ENCODE assay signal across 8 cellular contexts in the genomic region with DNA sequence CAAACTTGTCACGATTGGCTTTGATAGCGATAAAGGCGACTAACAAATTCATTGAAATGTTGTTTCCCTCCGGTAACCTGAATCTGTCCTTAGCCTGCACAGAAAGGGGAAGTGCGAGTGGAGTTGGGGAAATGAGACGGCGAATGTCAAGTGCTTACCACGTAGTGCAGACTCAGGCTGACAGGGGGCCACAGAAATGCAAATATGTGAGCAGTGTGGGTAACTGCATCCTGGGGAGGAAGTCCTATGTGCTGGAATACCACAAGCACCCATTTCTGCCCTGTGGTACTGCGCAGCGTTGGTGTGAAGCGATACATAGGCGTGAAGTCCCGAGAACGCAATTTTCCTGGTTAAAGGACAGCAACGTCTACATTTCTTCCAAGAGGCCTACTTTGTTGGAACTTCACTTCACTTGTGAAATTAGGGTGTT. TPM values are rescaled to one million over a fixed set of nuclear protein-coding genes. Genes with fewer than 3 reads are reported as not detected.
DNase-seq lines count a peak whose midpoint lies in the region; ATAC-seq and TF ChIP-seq lines count a peak whose summit lies in the region.

No MANE protein-coding gene starts in this region.

- TF ChIP-seq CTCF in body of pancreas (IDR thresholded peaks at IDR 0.05) = peak in 2 of 7 experiments; percentile 2 to 19

- intact Hi-C loops in body of pancreas (cut with DNase I) = no loop called here

- H3K4me1 ChIP-seq in body of pancreas (peaks cover 25% of the 10 kb centered on the region), iPS-18a (ENCODE audit: control insufficient read depth, low read depth, low read length) (peaks cover 18% of the 10 kb centered on the region), skeletal muscle tissue (ENCODE audit: control insufficient read depth in 3 of 3, insufficient read depth in 3 of 3, low read length in 3 of 3) (peaks cover 20 to 29% (median 21%) of the 10 kb centered on the region in 3 donors)

- H3K36me3 ChIP-seq in body of pancreas (replicated peaks in 1 of 2; ENCODE audit: insufficient read depth in 1 of 2, low read depth in 2 of 2) (no peaks in the 10 kb centered on the region), iPS-18a (ENCODE audit: control insufficient read depth, low read depth, low read length) (peaks cover 14% of the 10 kb centered on the region), skeletal muscle tissue (ENCODE audit: control insufficient read depth in 3 of 3, insufficient read depth in 3 of 3, low read length in 3 of 3) (peaks cover 2 to 8% (median 6%) of the 10 kb centered on the region in 3 donors)

- ATAC-seq in GM21526 (IDR thresholded peaks at IDR 0.05; ENCODE audit: low FRiP score, unreplicated experiment) (peak; percentile 50), body of pancreas (peak; percentile 27), HG03025 (IDR thresholded peaks at IDR 0.05; ENCODE audit: low FRiP score, unreplicated experiment) (no peak)

- H3K9me3 ChIP-seq in body of pancreas (no peaks in the 10 kb centered on the region), iPS-18a (ENCODE audit: control insufficient read depth, low read depth, low read length) (no peaks in the 10 kb centered on the region), skeletal muscle tissue (ENCODE audit: control insufficient read depth in 3 of 3, low read length in 3 of 3) (no peaks in the 10 kb centered on the region)

- H3K4me3 ChIP-seq in body of pancreas (peak overlapping the region; percentile 62 to 87), iPS-18a (ENCODE audit: low read length) (peak overlapping the region; percentile 66), skeletal muscle tissue (ENCODE audit: low read length in 3 of 3) (peak overlapping the region; percentile 81 to 99 (median 98))

- DNase-seq in GDM1 (lab: John Stamatoyannopoulos, UW) (peak; percentile 95), HuH-7.5 (ENCODE audit: low spot score) (peak; percentile 62), T-helper 9 cell (peak; percentile 27), body of pancreas (peak; percentile 36 to 79 (median 45))

- WGBS in body of pancreas, 2 donors = 0% methylated on average over 15 of the region's 15 CpGs

- H3K9ac ChIP-seq in iPS-18a (ENCODE audit: low read length) = peak overlapping the region; percentile 55
- peak overlapping the region; percentile 94 to 99 (median 96) for H3K9ac ChIP-seq in skeletal muscle tissue (ENCODE audit: low read depth in 1 of 3, low read length in 3 of 3)

- no peaks in the 10 kb centered on the region for H3K27me3 ChIP-seq in body of pancreas
- H3K27me3 ChIP-seq in iPS-18a (ENCODE audit: control insufficient read depth, insufficient read depth, low read length) = no peaks in the 10 kb centered on the region
- H3K27me3 ChIP-seq in skeletal muscle tissue (ENCODE audit: control insufficient read depth in 3 of 3, insufficient read depth in 3 of 3, low read length in 3 of 3) = no peaks in the 10 kb centered on the region

- TF ChIP-seq POLR2A in body of pancreas (IDR thresholded peaks at IDR 0.05) = peak in 1 of 3 donors; percentile 40

- H3K27ac ChIP-seq in body of pancreas = peak overlapping the region; percentile 95 to 99 (median 98)
- H3K27ac ChIP-seq in iPS-18a (ENCODE audit: low read length) = no peak overlapping the region
- peak overlapping the region; percentile 93 for H3K27ac ChIP-seq in skeletal muscle tissue (ENCODE audit: low read depth, low read length)

RNA-seq across cellular contexts. Expression of a gene that starts 0.9 kb away (rescaled TPM):
- total RNA-seq in body of pancreas (10 to 100 TPM in 1 of 2 donors, 1 to 10 TPM in 1; 7.5 to 10.9 TPM), skeletal muscle tissue (8.9 TPM)

RNA-seq across cellular contexts. Expression of a gene that starts 5.8 kb away (rescaled TPM):
- total RNA-seq in body of pancreas (10 to 100 TPM; 27.8 to 46.8 TPM), skeletal muscle tissue (11.5 TPM)

Comparison
In these comparisons a context has a peak if more than half of its experiments do, and no peak if none do; other contexts are left out.
1. DNase-seq: peak in every context shown above with its lines; median percentile 95 in GDM1; 62 in HuH-7.5; 45 in body of pancreas; 27 in T-helper 9 cell.